10 cellular contexts compared by ENCODE assay signal in the genomic region with DNA sequence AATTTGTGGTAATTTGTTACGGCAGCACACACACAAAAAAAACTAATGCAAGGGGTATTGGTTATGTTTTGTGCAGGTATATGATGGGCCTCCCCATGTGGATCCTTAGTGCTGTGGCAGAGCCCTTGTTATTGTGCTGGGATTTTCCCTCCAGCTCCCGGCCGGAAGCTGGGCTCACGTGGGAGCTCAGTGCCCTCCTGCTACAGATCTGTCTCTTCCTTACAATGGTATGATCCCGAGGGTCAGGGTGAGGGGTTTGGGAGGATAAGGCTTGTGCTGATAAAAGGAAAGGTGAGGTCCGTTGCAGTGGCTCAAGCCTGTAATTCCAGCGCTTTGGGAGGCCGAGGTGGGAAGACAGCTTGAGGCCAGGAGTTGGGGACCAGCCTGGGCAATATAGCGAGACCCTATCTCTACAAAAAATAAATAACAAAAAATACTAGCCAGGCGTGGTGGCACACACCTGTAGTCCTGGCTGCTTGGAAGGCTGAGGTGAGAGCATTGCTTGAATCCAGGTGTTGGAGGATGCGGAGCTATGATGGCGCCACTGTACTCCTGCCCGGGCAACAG. TPM values are rescaled to one million over a fixed set of nuclear protein-coding genes. Genes with fewer than 3 reads are reported as not detected.
DNase-seq lines count a peak whose midpoint lies in the region; ATAC-seq, FAIRE-seq and TF ChIP-seq lines count a peak whose summit lies in the region.
"Had no signal": no experiment of that assay in that cellular context is flagged by ENCODE, and none has a peak within 500 bp of the region (broad histone marks: within the 10 kb centered on the region; RNA-seq: fewer than 3 reads in every experiment).

No MANE protein-coding gene starts in this region.

- intact Hi-C loops in K562 (cut with micrococcal nuclease) = no loop called here

- POLR2A ChIA-PET in K562 (lab: Yijun Ruan, JAX) = interaction anchor here (1.0 to 1.9 kb wide), 5 partner anchors 10 to 57 kb away, joined by 3 to 8 read pairs (median 4); no protein-coding TSS in a partner anchor

- H3K4me1 Mint-ChIP-seq in naive B cell = peaks cover 17 to 39% (median 24%) of the 10 kb centered on the region in 3 donors

- TF ChIP-seq POLR2A in K562 (conservative IDR thresholded peaks at IDR 0.05) = no peak

- no TSS peak for BruUV-seq in K562 (replicated peaks; lab: Mats Ljungman, UMichigan)

- H3K9me3 Mint-ChIP-seq in naive B cell = no peaks in the 10 kb centered on the region

- H3K9me3 ChIP-seq in BLaER1 (no peaks in the 10 kb centered on the region), HUES48 (ENCODE audit: control insufficient read depth, insufficient read depth, low read length) (no peaks in the 10 kb centered on the region), K562 (replicated peaks; ENCODE audit: control insufficient read depth, insufficient read depth, low read depth, low read length) (no peaks in the 10 kb centered on the region)

- no peak for FAIRE-seq in K562 (lab: Jason Lieb, UNC)

- WGBS in K562 (ENCODE audit: insufficient coverage, low coverage, missing lambda C conversion rate) = 73% methylated on average over 12 of the region's 13 CpGs

- in situ Hi-C loops in K562 (cut with MboI) = loop anchor here (10.0 kb wide), 1 partner anchor 57 kb away; no protein-coding TSS in a partner anchor

- H3K36me3 ChIP-seq in BLaER1 (no peaks in the 10 kb centered on the region), HUES48 (ENCODE audit: control insufficient read depth, insufficient read depth, low read length) (no peaks in the 10 kb centered on the region), K562 (ENCODE audit: control insufficient read depth, insufficient read depth, low read length) (peaks cover 6% of the 10 kb centered on the region; the same call in 1 of the 3 replicates)

- no peak for TF ChIP-seq CTCF in K562 (IDR thresholded peaks at IDR 0.05 in 2 of 3, conservative IDR thresholded peaks at IDR 0.05 in 1 of 3; ENCODE audit: insufficient read depth in 2 of 3, low read depth in 1 of 3, low read length in 3 of 3)

- H3K36me3 Mint-ChIP-seq in naive B cell = no peaks in the 10 kb centered on the region

- H3K4me2 ChIP-seq in BLaER1 (peak overlapping the region; percentile 94), K562 (ENCODE audit: insufficient read depth, low read length) (peak overlapping the region; percentile 76; the same call in 1 of the 2 replicates)

- DNase-seq in K562 (ENCODE audit: extremely low read depth in 1 of 4, low spot score in 3 of 4) (no peak), naive B cell (no peak), RKO (ENCODE audit: low spot score) (no peak), CD1c-positive myeloid dendritic cell (ENCODE audit: extremely low spot score) (no peak)
- DNase-seq: DMS79, kidney glomerular epithelial cell had no signal

- ATAC-seq in K562 = no peak
- ATAC-seq in naive B cell (ENCODE audit: low read depth in 2 of 2) = no peak
- no peak for ATAC-seq in esophagus mucosa
- no peak for ATAC-seq in HG02678 (IDR thresholded peaks at IDR 0.05; ENCODE audit: unreplicated experiment)

- peak overlapping the region; percentile 92; the same call in 1 of the 2 replicates for H2AFZ ChIP-seq in K562 (ENCODE audit: low read depth, low read length)

- peak overlapping the region in 7 of 8 donors; percentile 79 to 94 (median 87) for H3K4me3 Mint-ChIP-seq in naive B cell

- H3K79me2 ChIP-seq in K562 (ENCODE audit: control insufficient read depth, insufficient read depth, low read length) = peaks cover 42% of the 10 kb centered on the region

- H3K27ac ChIP-seq in BLaER1 (no peak overlapping the region), HUES48 (ENCODE audit: low read depth, low read length) (no peak overlapping the region), K562 (ENCODE audit: extremely low read depth, low read depth, low read length) (0 out of 3 replicates have a peak overlapping the region, but pooled peaks have one; percentile 57)

- H3K27me3 Mint-ChIP-seq in naive B cell = no peaks in the 10 kb centered on the region

- TF ChIP-seq RAD21 in K562 (CRISPR knock-in tag; conservative IDR thresholded peaks at IDR 0.05 in 1 of 2, IDR thresholded peaks at IDR 0.05 in 1 of 2) = no peak

- H3K9ac ChIP-seq in BLaER1 = no peak overlapping the region
- H3K9ac ChIP-seq in HUES48 (ENCODE audit: low read depth, low read length) = no peak overlapping the region
- H3K9ac ChIP-seq in K562 (ENCODE audit: insufficient read depth in 1 of 2, low read depth in 2 of 2, low read length in 2 of 2) = peak overlapping the region in 1 of 2 experiments; percentile 65; a peak in 1 of 4 replicates

- peaks cover 53% of the 10 kb centered on the region for H3K4me1 ChIP-seq in BLaER1
- H3K4me1 ChIP-seq in HUES48 (ENCODE audit: control insufficient read depth, insufficient read depth, low read length) = peaks cover 18% of the 10 kb centered on the region
- H3K4me1 ChIP-seq in K562 (replicated peaks in 1 of 2; ENCODE audit: control insufficient read depth in 2 of 2, insufficient read depth in 2 of 2, low read length in 2 of 2) = peaks cover 45 to 63% of the 10 kb centered on the region in 2 experiments

- H3K4me3 ChIP-seq in BLaER1 = 0 out of 2 replicates have a peak overlapping the region, but pooled peaks have one; percentile 83
- H3K4me3 ChIP-seq in HUES48 (ENCODE audit: low read depth, low read length) = peak overlapping the region; percentile 77; the same call in 1 of the 2 replicates
- no peak overlapping the region for H3K4me3 ChIP-seq in K562

- no peaks in the 10 kb centered on the region for H3K27me3 ChIP-seq in BLaER1
- H3K27me3 ChIP-seq in HUES48 (ENCODE audit: control insufficient read depth, insufficient read depth, low read length) = peaks cover 18% of the 10 kb centered on the region
- no peaks in the 10 kb centered on the region for H3K27me3 ChIP-seq in K562 (ENCODE audit: control insufficient read depth in 2 of 2, insufficient read depth in 2 of 2, low read length in 2 of 2)

- no peak for TF ChIP-seq EP300 in K562 (IDR thresholded peaks at IDR 0.05; ENCODE audit: low read length)

- H4K20me1 ChIP-seq in BLaER1 = peaks cover 20% of the 10 kb centered on the region
- no peaks in the 10 kb centered on the region for H4K20me1 ChIP-seq in K562 (replicated peaks; ENCODE audit: control insufficient read depth, insufficient read depth, low read length)

- peaks cover 5% of the 10 kb centered on the region for H3K9me1 ChIP-seq in K562 (ENCODE audit: control insufficient read depth, insufficient read depth, low read length)

- CTCF ChIA-PET in K562 (lab: Yijun Ruan, JAX; ENCODE audit: low intra/inter-chr PET ratio) = interaction anchor here (0.8 to 2.8 kb wide), 2 partner anchors 29 to 66 kb away, joined by 3 to 17 read pairs; no protein-coding TSS in a partner anchor

- H3K27ac Mint-ChIP-seq in naive B cell = peak overlapping the region in 5 of 6 donors; percentile 54 to 92 (median 84)

RNA-seq across cellular contexts. Expression of gene SLC48A1, which starts 0.9 kb away (rescaled TPM):
- total RNA-seq in K562 (2011; cell fraction: chromatin; rRNA removed; ENCODE audit: low replicate concordance) = 18.5 and 36.8 TPM in 2 replicates
- 31.2 and 31.5 TPM in 2 replicates for total RNA-seq in K562 (2011; cell fraction: nucleolus; rRNA removed)
- 45.5 and 69.2 TPM in 2 replicates for total RNA-seq in K562 (2011; cell fraction: nucleoplasm; rRNA removed)
- total RNA-seq in K562 (2014; rRNA removed) = 16.3 and 25.4 TPM in 2 replicates
- 13.1 and 18.3 TPM in 2 replicates for total RNA-seq in K562 (2014; rRNA removed; fragmentation: Illumina TruSeq; extraction: Trizol)
- 16.1 and 16.2 TPM in 2 replicates for total RNA-seq in K562 (2015; rRNA removed; fragmentation: Illumina TruSeq; extraction: Trizol)
- 37.5 and 41.9 TPM in 2 replicates for total RNA-seq in K562 (2021)
- polyA plus RNA-seq in K562 (2011; rRNA removed) = 10.7 and 15.7 TPM in 2 replicates
- polyA plus RNA-seq in K562 (2011; cell fraction: cytosol; rRNA removed) = 16.7 and 26.0 TPM in 2 replicates
- 25.7 and 35.1 TPM in 2 replicates for polyA plus RNA-seq in K562 (2011; cell fraction: nucleus; rRNA removed)
- polyA plus RNA-seq in K562 (2012) = 22.2 and 44.4 TPM in 2 replicates
- 28.6 and 30.4 TPM in 2 replicates for polyA plus RNA-seq in K562 (2014; fragmentation: Illumina TruSeq; extraction: Trizol)
- polyA plus RNA-seq in K562 (2014; fragmentation: Nextera tagmentation; extraction: Ambion mirVana) = 10 to 100 TPM; 23.5 to 26.9 TPM
- 18.7 and 23.6 TPM in 2 replicates for polyA plus RNA-seq in K562 (2014; rRNA removed)
- 7.6 and 8.9 TPM in 2 replicates for polyA minus RNA-seq in K562 (2011; rRNA and poly(A)+ RNA removed)
- polyA minus RNA-seq in K562 (2011; cell fraction: cytosol; rRNA and poly(A)+ RNA removed) = 14.8 and 17.6 TPM in 2 replicates
- 6.9 and 11.6 TPM in 2 replicates for polyA minus RNA-seq in K562 (2011; cell fraction: nucleus; rRNA and poly(A)+ RNA removed)
- polyA plus RNA-seq in naive B cell (ENCODE audit: low read depth in 6 of 6) = 10 to 100 TPM; 12.2 to 18.3 (median 13.9) TPM
- 19.8 TPM for total RNA-seq in esophagus mucosa

RNA-seq across cellular contexts. Expression of gene RAPGEF3, which starts 13.5 kb away (rescaled TPM):
- 1.5 and 4.3 TPM in 2 replicates for total RNA-seq in K562 (2011; cell fraction: chromatin; rRNA removed; ENCODE audit: low replicate concordance)
- 2.2 and 2.3 TPM in 2 replicates for total RNA-seq in K562 (2011; cell fraction: nucleolus; rRNA removed)
- 1.7 and 2.3 TPM in 2 replicates for total RNA-seq in K562 (2011; cell fraction: nucleoplasm; rRNA removed)
- 0.45 and 0.78 TPM in 2 replicates for total RNA-seq in K562 (2014; rRNA removed)
- 0.15 and 0.16 TPM in 2 replicates for total RNA-seq in K562 (2014; rRNA removed; fragmentation: Illumina TruSeq; extraction: Trizol)
- 0.15 and 0.33 TPM in 2 replicates for total RNA-seq in K562 (2015; rRNA removed; fragmentation: Illumina TruSeq; extraction: Trizol)
- total RNA-seq in K562 (2021) = 0.78 and 1.3 TPM in 2 replicates
- 0.38 and 0.61 TPM in 2 replicates for polyA plus RNA-seq in K562 (2011; rRNA removed)
- polyA plus RNA-seq in K562 (2011; cell fraction: cytosol; rRNA removed) = 0.49 and 0.50 TPM in 2 replicates
- polyA plus RNA-seq in K562 (2011; cell fraction: nucleus; rRNA removed) = 2.9 and 5.0 TPM in 2 replicates
- 0.76 and 2.1 TPM in 2 replicates for polyA plus RNA-seq in K562 (2012)
- polyA plus RNA-seq in K562 (2014; fragmentation: Illumina TruSeq; extraction: Trizol) = 0.37 and 0.43 TPM in 2 replicates
- polyA plus RNA-seq in K562 (2014; fragmentation: Nextera tagmentation; extraction: Ambion mirVana) = under 1 TPM in 1 of 2 experiments, not detected in 1; 0.03 TPM
- polyA plus RNA-seq in K562 (2014; rRNA removed) = 0.44 and 1.1 TPM in 2 replicates
- polyA minus RNA-seq in K562 (2011; rRNA and poly(A)+ RNA removed) = 0.60 and 0.78 TPM in 2 replicates
- polyA minus RNA-seq in K562 (2011; cell fraction: cytosol; rRNA and poly(A)+ RNA removed) = not detected in 2 replicates
- polyA minus RNA-seq in K562 (2011; cell fraction: nucleus; rRNA and poly(A)+ RNA removed) = 1.3 and 3.3 TPM in 2 replicates
- polyA plus RNA-seq in naive B cell (ENCODE audit: low read depth in 6 of 6) = 1 to 10 TPM in 2 of 6 donors, under 1 TPM in 3, not detected in 1; 0.39 to 2.6 (median 0.52) TPM
- total RNA-seq in esophagus mucosa = 16.5 TPM

RNA-seq across cellular contexts. Expression of gene ENDOU, which starts 46.9 kb away (rescaled TPM):
- total RNA-seq in K562 (2011; cell fraction: chromatin; rRNA removed; ENCODE audit: low replicate concordance) = not detected in 2 replicates
- not detected in 2 replicates for total RNA-seq in K562 (2011; cell fraction: nucleolus; rRNA removed)
- total RNA-seq in K562 (2011; cell fraction: nucleoplasm; rRNA removed) = not detected in 2 replicates
- 0.04 TPM in 1 of 2 replicates, not detected in the other for total RNA-seq in K562 (2014; rRNA removed)
- total RNA-seq in K562 (2014; rRNA removed; fragmentation: Illumina TruSeq; extraction: Trizol) = not detected in 2 replicates
- total RNA-seq in K562 (2015; rRNA removed; fragmentation: Illumina TruSeq; extraction: Trizol) = not detected in 2 replicates
- not detected in 2 replicates for total RNA-seq in K562 (2021)
- 0.03 TPM in 1 of 2 replicates, not detected in the other for polyA plus RNA-seq in K562 (2011; rRNA removed)
- polyA plus RNA-seq in K562 (2011; cell fraction: cytosol; rRNA removed) = 0.04 TPM in 1 of 2 replicates, not detected in the other
- 0.16 TPM in 1 of 2 replicates, not detected in the other for polyA plus RNA-seq in K562 (2011; cell fraction: nucleus; rRNA removed)
- polyA plus RNA-seq in K562 (2012) = 0.17 TPM in 1 of 2 replicates, not detected in the other
- polyA plus RNA-seq in K562 (2014; fragmentation: Illumina TruSeq; extraction: Trizol) = not detected in 2 replicates
- not detected for polyA plus RNA-seq in K562 (2014; fragmentation: Nextera tagmentation; extraction: Ambion mirVana)
- polyA plus RNA-seq in K562 (2014; rRNA removed) = not detected in 2 replicates
- polyA minus RNA-seq in K562 (2011; rRNA and poly(A)+ RNA removed) = 0.12 TPM in 1 of 2 replicates, not detected in the other
- polyA minus RNA-seq in K562 (2011; cell fraction: cytosol; rRNA and poly(A)+ RNA removed) = not detected in 2 replicates
- polyA minus RNA-seq in K562 (2011; cell fraction: nucleus; rRNA and poly(A)+ RNA removed) = not detected in 2 replicates
- polyA plus RNA-seq in naive B cell (ENCODE audit: low read depth in 6 of 6) = under 1 TPM in 1 of 6 donors, not detected in 5; 0.21 TPM
- total RNA-seq in esophagus mucosa = 66.9 TPM

RNA-seq across cellular contexts. Expression of gene HDAC7, which starts 47.5 kb away (rescaled TPM):
- total RNA-seq in K562 (2011; cell fraction: chromatin; rRNA removed; ENCODE audit: low replicate concordance) = 123 and 300 TPM in 2 replicates
- total RNA-seq in K562 (2011; cell fraction: nucleolus; rRNA removed) = 143 and 147 TPM in 2 replicates
- 123 and 161 TPM in 2 replicates for total RNA-seq in K562 (2011; cell fraction: nucleoplasm; rRNA removed)
- total RNA-seq in K562 (2014; rRNA removed) = 38.4 and 57.4 TPM in 2 replicates
- 22.2 and 30.2 TPM in 2 replicates for total RNA-seq in K562 (2014; rRNA removed; fragmentation: Illumina TruSeq; extraction: Trizol)
- total RNA-seq in K562 (2015; rRNA removed; fragmentation: Illumina TruSeq; extraction: Trizol) = 26.7 and 28.2 TPM in 2 replicates
- 119 and 129 TPM in 2 replicates for total RNA-seq in K562 (2021)
- polyA plus RNA-seq in K562 (2011; rRNA removed) = 31.1 and 33.7 TPM in 2 replicates
- 20.6 and 43.9 TPM in 2 replicates for polyA plus RNA-seq in K562 (2011; cell fraction: cytosol; rRNA removed)
- 215 and 430 TPM in 2 replicates for polyA plus RNA-seq in K562 (2011; cell fraction: nucleus; rRNA removed)
- 67.8 and 112 TPM in 2 replicates for polyA plus RNA-seq in K562 (2012)
- 71.9 and 82.7 TPM in 2 replicates for polyA plus RNA-seq in K562 (2014; fragmentation: Illumina TruSeq; extraction: Trizol)
- 1 to 10 TPM; 2.5 to 3.8 TPM for polyA plus RNA-seq in K562 (2014; fragmentation: Nextera tagmentation; extraction: Ambion mirVana)
- polyA plus RNA-seq in K562 (2014; rRNA removed) = 78.0 and 82.7 TPM in 2 replicates
- polyA minus RNA-seq in K562 (2011; rRNA and poly(A)+ RNA removed) = 8.5 and 12.0 TPM in 2 replicates
- polyA minus RNA-seq in K562 (2011; cell fraction: cytosol; rRNA and poly(A)+ RNA removed) = 28.2 and 32.6 TPM in 2 replicates
- polyA minus RNA-seq in K562 (2011; cell fraction: nucleus; rRNA and poly(A)+ RNA removed) = 41.2 and 50.1 TPM in 2 replicates
- polyA plus RNA-seq in naive B cell (ENCODE audit: low read depth in 6 of 6) = 10 to 100 TPM in 1 of 6 donors, 1 to 10 TPM in 5; 4.5 to 17.1 (median 7.0) TPM
- 25.1 TPM for total RNA-seq in esophagus mucosa

Comparison
In these comparisons a context has a peak if more than half of its experiments do, and no peak if none do; other contexts are left out.
1. RNA of gene ENDOU, which starts 46.9 kb away (total RNA-seq): 66.9 TPM in esophagus mucosa (single experiment); 0.04 TPM in K562; every median in the first group is over 10 times any median in the second.